Comparison of ENCODE assay signal across 24 cellular contexts in genomic region chr2:161005170-161005569, GRCh38.
"Had no signal": no experiment of that assay in that cellular context is flagged by ENCODE, and none has a peak within 500 bp of the region (broad histone marks: within the 10 kb centered on the region; RNA-seq: fewer than 3 reads in every experiment).

No MANE protein-coding gene starts in this region.

- H3K27me3 ChIP-seq: neural progenitor cell, thyroid gland had no signal

- H3K36me3 ChIP-seq: neural progenitor cell, prostate gland, thyroid gland had no signal

- H3K36me3 Mint-ChIP-seq: immature natural killer cell; memory B cell; naive B cell; neural progenitor cell; stimulated activated naive B cell treated with anti-CD40 and anti-IgM and Interleukin-4, amounts not matched to agents 10 μg/mL and 1 μg/mL and 100 μg/mL, for 72 hours had no signal

- H3K4me1 ChIP-seq: neural progenitor cell, prostate gland, thyroid gland had no signal

- H3K9me3 Mint-ChIP-seq: activated B cell treated with CpG ODN at 0.5 μM for 24 hours; activated CD8-positive, alpha-beta T cell treated with anti-CD3 and anti-CD28 coated beads for 36 hours; activated naive CD8-positive, alpha-beta T cell treated with anti-CD3 and anti-CD28 coated beads, Interleukin-2, amount 50 U/mL, for 24 hours; memory B cell; neural progenitor cell had no signal

- H3K9me3 ChIP-seq: mucosa of descending colon, prostate gland, thyroid gland had no signal

- H3K9ac ChIP-seq: neural progenitor cell had no signal

- DNase-seq: activated B cell treated with CpG ODN at 0.5 μM for 24 hours; activated CD4-positive, alpha-beta T cell treated with anti-CD3 and anti-CD28 coated beads for 48 hours; activated CD8-positive, alpha-beta T cell treated with anti-CD3 and anti-CD28 coated beads for 36 hours; activated naive CD4-positive, alpha-beta T cell treated with Interleukin-2 at 50 U/mL for 16 hours; activated naive CD8-positive, alpha-beta T cell treated with anti-CD3 and anti-CD28 coated beads, Interleukin-2, amount 50 U/mL, for 24 hours; activated T-cell treated with anti-CD3 and anti-CD28 coated beads, Interleukin-2, amount 50 U/mL, for 1 hour; aorta; immature natural killer cell; left ventricle myocardium superior; mucosa of descending colon; naive B cell; right cardiac atrium; stimulated activated CD4-positive, alpha-beta T cell treated with anti-CD3 and anti-CD28 coated beads, Interleukin-15, amount 100 ng/mL, for 24 hours; stimulated activated CD4-positive, alpha-beta T cell treated with anti-CD3 and anti-CD28 coated beads, Interleukin-4, amount 100 ng/mL, for 4 hours; stimulated activated naive B cell treated with anti-CD40 and anti-IgM and Interleukin-4, amounts not matched to agents 10 μg/mL and 1 μg/mL and 100 μg/mL, for 72 hours; T-helper 1 cell; T-helper 9 cell; thyroid gland had no signal

- H3K27ac Mint-ChIP-seq: activated B cell treated with CpG ODN at 0.5 μM for 24 hours; activated CD8-positive, alpha-beta T cell treated with anti-CD3 and anti-CD28 coated beads for 36 hours; activated naive CD8-positive, alpha-beta T cell treated with anti-CD3 and anti-CD28 coated beads, Interleukin-2, amount 50 U/mL, for 24 hours; activated T-helper 17 cell treated with anti-CD3 and anti-CD28 coated beads, Interleukin-2, amount 50 U/mL, for 72 hours; immature natural killer cell; memory B cell; naive B cell; neural progenitor cell; stimulated activated naive B cell treated with anti-CD40 and anti-IgM and Interleukin-4, amounts not matched to agents 10 μg/mL and 1 μg/mL and 100 μg/mL, for 72 hours had no signal

- H2AFZ ChIP-seq: neural progenitor cell had no signal

- H3K4me1 Mint-ChIP-seq: activated B cell treated with CpG ODN at 0.5 μM for 24 hours; activated T-helper 17 cell treated with anti-CD3 and anti-CD28 coated beads, Interleukin-2, amount 50 U/mL, for 72 hours; immature natural killer cell; memory B cell; naive B cell; neural progenitor cell; stimulated activated naive B cell treated with anti-CD40 and anti-IgM and Interleukin-4, amounts not matched to agents 10 μg/mL and 1 μg/mL and 100 μg/mL, for 72 hours had no signal

- ATAC-seq: activated CD8-positive, alpha-beta T cell treated with anti-CD3 and anti-CD28 coated beads for 36 hours; activated naive CD8-positive, alpha-beta T cell treated with anti-CD3 and anti-CD28 coated beads, Interleukin-2, amount 50 U/mL, for 24 hours; activated T-helper 17 cell treated with anti-CD3 and anti-CD28 coated beads, Interleukin-2, amount 50 U/mL, for 72 hours; left ventricle myocardium superior; mucosa of descending colon; right cardiac atrium; stimulated activated naive B cell treated with anti-CD40 and anti-IgM and Interleukin-4, amounts not matched to agents 10 μg/mL and 1 μg/mL and 100 μg/mL, for 72 hours had no signal

- H3K4me2 ChIP-seq: neural progenitor cell had no signal

- H3K4me3 ChIP-seq: coronary artery, mucosa of descending colon, neural progenitor cell, prostate gland, skin epidermis, thyroid gland had no signal

- H3K4me3 Mint-ChIP-seq: activated B cell treated with CpG ODN at 0.5 μM for 24 hours; activated CD8-positive, alpha-beta T cell treated with anti-CD3 and anti-CD28 coated beads for 36 hours; activated naive CD8-positive, alpha-beta T cell treated with anti-CD3 and anti-CD28 coated beads, Interleukin-2, amount 50 U/mL, for 24 hours; activated T-helper 17 cell treated with anti-CD3 and anti-CD28 coated beads, Interleukin-2, amount 50 U/mL, for 72 hours; immature natural killer cell; memory B cell; naive B cell; neural progenitor cell; stimulated activated naive B cell treated with anti-CD40 and anti-IgM and Interleukin-4, amounts not matched to agents 10 μg/mL and 1 μg/mL and 100 μg/mL, for 72 hours had no signal

- H3K27ac ChIP-seq: coronary artery, neural progenitor cell, prostate gland, skin epidermis, thyroid gland had no signal
